24 cellular contexts compared by ENCODE assay signal in genomic region chr1:8207202-8207601, GRCh38.
"Had no signal": no experiment of that assay in that cellular context is flagged by ENCODE, and none has a peak within 500 bp of the region (broad histone marks: within the 10 kb centered on the region; RNA-seq: fewer than 3 reads in every experiment).

No MANE protein-coding gene starts in this region.

- H3K4me3 ChIP-seq: esophagus squamous epithelium, hepatocyte, left ventricle myocardium inferior, lower lobe of right lung, psoas muscle, spleen, tibial artery, upper lobe of right lung, vagina had no signal

- FAIRE-seq: kidney had no signal

- ATAC-seq: effector memory CD8-positive, alpha-beta T cell; lower lobe of right lung; naive thymus-derived CD4-positive, alpha-beta T cell; psoas muscle; sciatic nerve; stimulated activated memory B cell treated with anti-CD40 and anti-IgM and Interleukin-4, amounts not matched to agents 10 μg/mL and 1 μg/mL and 100 μg/mL, for 72 hours; upper lobe of right lung had no signal

- H3K4me2 ChIP-seq: hepatocyte had no signal

- H3K36me3 ChIP-seq: esophagus squamous epithelium, left ventricle myocardium inferior, lower lobe of right lung, neutrophil, spleen, tibial artery, upper lobe of right lung, vagina had no signal

- H3K27ac ChIP-seq: epithelial cell of prostate, esophagus squamous epithelium, hepatocyte, left ventricle myocardium inferior, lower lobe of right lung, neutrophil, psoas muscle, spleen, upper lobe of right lung, vagina had no signal

- H3K27me3 ChIP-seq: hepatocyte, neutrophil, tibial artery, upper lobe of right lung, vagina had no signal

- DNase-seq: effector memory CD8-positive, alpha-beta T cell; esophagus squamous epithelium; foreskin fibroblast; head of caudate nucleus; kidney; left cardiac atrium; left ventricle myocardium inferior; lower lobe of right lung; naive thymus-derived CD4-positive, alpha-beta T cell; nephron progenitor cell; retina; spleen; stimulated activated CD4-positive, alpha-beta T cell treated with anti-CD3 and anti-CD28 coated beads, Interleukin-15, amount 100 ng/mL, for 24 hours; stimulated activated CD4-positive, alpha-beta T cell treated with anti-CD3 and anti-CD28 coated beads, Interleukin-1b, Interleukin-23, amount 100 ng/mL, for 48 hours; stimulated activated CD4-positive, alpha-beta T cell treated with anti-CD3 and anti-CD28 coated beads, Interleukin-4, amount 100 ng/mL, for 24 hours; tibial artery; upper lobe of right lung had no signal

- H3K79me2 ChIP-seq: hepatocyte had no signal

- H2AFZ ChIP-seq: hepatocyte had no signal

- H3K9me3 ChIP-seq: esophagus squamous epithelium, left ventricle myocardium inferior, lower lobe of right lung, neutrophil, psoas muscle, spleen, tibial artery, upper lobe of right lung, vagina had no signal

- H3K4me1 ChIP-seq: psoas muscle had no signal
